ENCODE assay signal across 21 cellular contexts in the genomic region with DNA sequence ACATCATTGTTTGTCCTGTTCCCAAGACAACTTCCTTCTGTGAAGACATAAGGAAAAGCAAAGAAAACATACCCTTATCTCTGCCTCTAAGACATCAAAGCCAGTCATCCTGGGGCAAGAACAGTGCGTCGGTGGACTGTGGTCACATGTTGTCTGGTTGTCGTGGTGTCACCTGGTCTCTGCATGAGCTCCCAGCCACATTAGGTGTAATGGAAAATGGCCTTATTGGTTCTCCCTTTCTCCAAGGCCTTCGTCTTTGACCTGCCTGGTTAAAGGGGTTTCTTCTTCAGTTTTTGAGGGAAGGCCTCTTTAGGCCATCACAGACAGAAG. TPM values are rescaled to one million over a fixed set of nuclear protein-coding genes. Genes with fewer than 3 reads are reported as not detected.
DNase-seq lines count a peak whose midpoint lies in the region; ATAC-seq, FAIRE-seq and TF ChIP-seq lines count a peak whose summit lies in the region.
"Had no signal": no experiment of that assay in that cellular context is flagged by ENCODE, and none has a peak within 500 bp of the region (broad histone marks: within the 10 kb centered on the region; RNA-seq: fewer than 3 reads in every experiment).

No MANE protein-coding gene starts in this region.

- peaks cover 4% of the 10 kb centered on the region for H3F3A ChIP-seq in neural progenitor cell (ENCODE audit: low read depth)

- no peak for TF ChIP-seq CTCF in A549 (IDR thresholded peaks at IDR 0.05)
- no peak for TF ChIP-seq CTCF in astrocyte (IDR thresholded peaks at IDR 0.05; ENCODE audit: insufficient read depth, low read depth, low read length)
- no peak for TF ChIP-seq CTCF in neural progenitor cell (IDR thresholded peaks at IDR 0.05)

- in situ Hi-C loops in Caki2 (cut with HindIII; ENCODE audit: low pct_unique_long_range_greater_than_20kb, low sequenced_read_pairs), result no loop called here

- TF ChIP-seq POLR2A in A549 (IDR thresholded peaks at IDR 0.05; ENCODE audit: low read length), result no peak

- H3K27ac ChIP-seq in A549 (no peak overlapping the region), astrocyte (ENCODE audit: low read depth, low read length) (no peak overlapping the region), neural progenitor cell (no peak overlapping the region)
- H3K27ac ChIP-seq: breast epithelium, coronary artery, sigmoid colon, uterus had no signal

- no peak for TF ChIP-seq EP300 in A549 (IDR thresholded peaks at IDR 0.05)

- ATAC-seq in A549 (no peak), left colon (peak; percentile 57)
- ATAC-seq: WTC11 had no signal

- no peak for TF ChIP-seq RAD21 in A549 (conservative IDR thresholded peaks at IDR 0.05 in 1 of 2, IDR thresholded peaks at IDR 0.05 in 1 of 2)

- H3K9ac ChIP-seq in astrocyte (ENCODE audit: low read length), result no peak overlapping the region
- H3K9ac ChIP-seq in neural progenitor cell, result no peak overlapping the region

- H3K4me2 ChIP-seq in A549 (no peak overlapping the region), astrocyte (ENCODE audit: low read length) (no peak overlapping the region), neural progenitor cell (no peak overlapping the region)

- POLR2A ChIA-PET in A549 (lab: Yijun Ruan, JAX), result no interaction called here

- FAIRE-seq in A549 (lab: Jason Lieb, UNC), result no peak
- no peak for FAIRE-seq in astrocyte (lab: Jason Lieb, UNC)
- FAIRE-seq: GM18507 had no signal

- WGBS in A549 (ENCODE audit: missing lambda C conversion rate), result 90% methylated on average over 4 of the region's 4 CpGs

- no peak for DNase-seq in A549 (ENCODE audit: low read depth in 1 of 2, low spot score in 1 of 2)
- DNase-seq in Caki2 (ENCODE audit: low read depth), result peak; percentile 70
- DNase-seq in astrocyte (ENCODE audit: low read depth), result peak; percentile 16
- DNase-seq in left colon, result no peak
- DNase-seq in effector CD8-positive, alpha-beta T cell (lab: John Stamatoyannopoulos, UW), result no peak
- DNase-seq in neural progenitor cell (ENCODE audit: low spot score), result no peak
- DNase-seq in ureter (ENCODE audit: low spot score), result no peak
- DNase-seq in MV-4-11 (lab: John Stamatoyannopoulos, UW), result no peak
- DNase-seq: activated naive CD8-positive, alpha-beta T cell treated with anti-CD3 and anti-CD28 coated beads, Interleukin-2, amount 10 ng/mL, durations not matched to agents 7 days and 5 days; DMS153; H9; NCI-H1436 treated with DMSO at 0.1 percent for 48 hours; sigmoid colon; uterus had no signal

- H3K27ac Mint-ChIP-seq in astrocyte (ENCODE audit: unreplicated experiment) (no peak overlapping the region), neural progenitor cell (no peak overlapping the region)
- H3K27ac Mint-ChIP-seq: activated T-helper 1 cell treated with anti-CD3 and anti-CD28 coated beads, Interleukin-12 subunit alpha, Interleukin-12 subunit beta, Interleukin-2, Interleukin-4 antibody, amounts not matched to agents 30 ng/mL and 10 ng/mL and 1 ng/mL, durations not matched to agents 14 hours and 24 hours and 36 hours; H9; nephron; WTC11 had no signal

- no peak overlapping the region for H3K4me3 Mint-ChIP-seq in astrocyte (ENCODE audit: unreplicated experiment)
- no peak overlapping the region for H3K4me3 Mint-ChIP-seq in neural progenitor cell
- H3K4me3 Mint-ChIP-seq: activated naive CD8-positive, alpha-beta T cell treated with anti-CD3 and anti-CD28 coated beads, Interleukin-2, amount 10 ng/mL, durations not matched to agents 7 days and 5 days; activated T-helper 1 cell treated with anti-CD3 and anti-CD28 coated beads, Interleukin-12 subunit alpha, Interleukin-12 subunit beta, Interleukin-2, Interleukin-4 antibody, amounts not matched to agents 30 ng/mL and 10 ng/mL and 1 ng/mL, durations not matched to agents 14 hours and 24 hours and 36 hours; CD14-positive monocyte; H9; nephron; WTC11 had no signal

- H3K36me3 Mint-ChIP-seq in astrocyte (ENCODE audit: low read depth, unreplicated experiment) (peaks cover 4% of the 10 kb centered on the region), neural progenitor cell (no peaks in the 10 kb centered on the region)
- H3K36me3 Mint-ChIP-seq: WTC11 had no signal

- intact Hi-C loops in left colon (cut with DNase I, micrococcal nuclease), result no loop called here

- CTCF ChIA-PET in A549 (lab: Yijun Ruan, JAX), result interaction anchor here (0.6 to 1.7 kb wide), 5 partner anchors 8 to 86 kb away, joined by 3 to 4 read pairs (median 3); no protein-coding TSS in a partner anchor

- no peaks in the 10 kb centered on the region for H3K9me3 Mint-ChIP-seq in astrocyte (ENCODE audit: unreplicated experiment)
- H3K9me3 Mint-ChIP-seq in neural progenitor cell, result no peaks in the 10 kb centered on the region
- H3K9me3 Mint-ChIP-seq: activated naive CD8-positive, alpha-beta T cell treated with anti-CD3 and anti-CD28 coated beads, Interleukin-2, amount 10 ng/mL, durations not matched to agents 7 days and 5 days; activated T-helper 1 cell treated with anti-CD3 and anti-CD28 coated beads, Interleukin-12 subunit alpha, Interleukin-12 subunit beta, Interleukin-2, Interleukin-4 antibody, amounts not matched to agents 30 ng/mL and 10 ng/mL and 1 ng/mL, durations not matched to agents 14 hours and 24 hours and 36 hours; H9; nephron; WTC11 had no signal

- H4K20me1 ChIP-seq in astrocyte (ENCODE audit: insufficient read depth, low read length), result peaks cover 42% of the 10 kb centered on the region
- peaks cover 3% of the 10 kb centered on the region for H4K20me1 ChIP-seq in neural progenitor cell (ENCODE audit: low read depth)

- no peaks in the 10 kb centered on the region for H3K27me3 ChIP-seq in astrocyte (ENCODE audit: insufficient read depth, low read length)
- no peaks in the 10 kb centered on the region for H3K27me3 ChIP-seq in neural progenitor cell
- H3K27me3 ChIP-seq: breast epithelium, sigmoid colon, uterus had no signal

- H3K9me3 ChIP-seq in A549 (no peaks in the 10 kb centered on the region), astrocyte (ENCODE audit: insufficient read depth, low read depth, low read length) (no peaks in the 10 kb centered on the region), neural progenitor cell (ENCODE audit: low read depth) (no peaks in the 10 kb centered on the region)
- H3K9me3 ChIP-seq: breast epithelium, sigmoid colon, uterus had no signal

- H3K4me1 ChIP-seq in A549, result peaks cover 5% of the 10 kb centered on the region; the same call in 1 of the 3 replicates
- peaks cover 6% of the 10 kb centered on the region for H3K4me1 ChIP-seq in astrocyte (ENCODE audit: insufficient read depth, low read length)
- peaks cover 9% of the 10 kb centered on the region for H3K4me1 ChIP-seq in neural progenitor cell
- H3K4me1 ChIP-seq: breast epithelium, uterus had no signal

- H3K4me3 ChIP-seq in A549 (no peak overlapping the region), astrocyte (ENCODE audit: insufficient read depth, low read depth, low read length) (no peak overlapping the region), neural progenitor cell (no peak overlapping the region)
- H3K4me3 ChIP-seq: breast epithelium, coronary artery, sigmoid colon, uterus had no signal

- no peaks in the 10 kb centered on the region for H3K27me3 Mint-ChIP-seq in astrocyte (ENCODE audit: low read depth, unreplicated experiment)
- H3K27me3 Mint-ChIP-seq in neural progenitor cell (ENCODE audit: insufficient read depth, low read depth), result peaks cover 2% of the 10 kb centered on the region
- H3K27me3 Mint-ChIP-seq: activated naive CD8-positive, alpha-beta T cell treated with anti-CD3 and anti-CD28 coated beads, Interleukin-2, amount 10 ng/mL, durations not matched to agents 7 days and 5 days had no signal

- H3K36me3 ChIP-seq in astrocyte (ENCODE audit: insufficient read depth, low read length), result no peaks in the 10 kb centered on the region
- no peaks in the 10 kb centered on the region for H3K36me3 ChIP-seq in neural progenitor cell
- H3K36me3 ChIP-seq: breast epithelium, sigmoid colon, uterus had no signal

- H2AFZ ChIP-seq in astrocyte (ENCODE audit: low read depth, low read length) (no peak overlapping the region), neural progenitor cell (replicated peaks) (no peak overlapping the region)

- peaks cover 37% of the 10 kb centered on the region for H3K79me2 ChIP-seq in astrocyte (ENCODE audit: insufficient read depth, low read length)
- H3K79me2 ChIP-seq in neural progenitor cell (ENCODE audit: low read depth), result no peaks in the 10 kb centered on the region

- H3K4me1 Mint-ChIP-seq in astrocyte (ENCODE audit: low read depth, unreplicated experiment) (peaks cover 16% of the 10 kb centered on the region), neural progenitor cell (peaks cover 11% of the 10 kb centered on the region)

TF ChIP-seq in A549, 52 proteins besides CTCF, POLR2A, EP300 and RAD21:
- TF ChIP-seq, protein P1, sequence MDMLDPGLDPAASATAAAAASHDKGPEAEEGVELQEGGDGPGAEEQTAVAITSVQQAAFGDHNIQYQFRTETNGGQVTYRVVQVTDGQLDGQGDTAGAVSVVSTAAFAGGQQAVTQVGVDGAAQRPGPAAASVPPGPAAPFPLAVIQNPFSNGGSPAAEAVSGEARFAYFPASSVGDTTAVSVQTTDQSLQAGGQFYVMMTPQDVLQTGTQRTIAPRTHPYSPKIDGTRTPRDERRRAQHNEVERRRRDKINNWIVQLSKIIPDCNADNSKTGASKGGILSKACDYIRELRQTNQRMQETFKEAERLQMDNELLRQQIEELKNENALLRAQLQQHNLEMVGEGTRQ (IDR thresholded peaks at IDR 0.05), result 0 out of 2 replicates have a peak, but pooled peaks have one; percentile 5
- no peak for TF ChIP-seq HOXB13 (CRISPR knock-in tag; IDR thresholded peaks at IDR 0.05; ENCODE audit: low read depth)
- TF ChIP-seq, protein P2, sequence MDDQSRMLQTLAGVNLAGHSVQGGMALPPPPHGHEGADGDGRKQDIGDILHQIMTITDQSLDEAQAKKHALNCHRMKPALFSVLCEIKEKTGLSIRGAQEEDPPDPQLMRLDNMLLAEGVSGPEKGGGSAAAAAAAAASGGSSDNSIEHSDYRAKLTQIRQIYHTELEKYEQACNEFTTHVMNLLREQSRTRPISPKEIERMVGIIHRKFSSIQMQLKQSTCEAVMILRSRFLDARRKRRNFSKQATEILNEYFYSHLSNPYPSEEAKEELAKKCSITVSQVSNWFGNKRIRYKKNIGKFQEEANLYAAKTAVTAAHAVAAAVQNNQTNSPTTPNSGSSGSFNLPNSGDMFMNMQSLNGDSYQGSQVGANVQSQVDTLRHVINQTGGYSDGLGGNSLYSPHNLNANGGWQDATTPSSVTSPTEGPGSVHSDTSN (IDR thresholded peaks at IDR 0.05), result no peak
- no peak for TF ChIP-seq CEBPB (IDR thresholded peaks at IDR 0.05)
TF ChIP-seq in A549: peak in this region for 1.

RNA-seq across cellular contexts. Expression of a gene that starts 17.7 kb away (rescaled TPM):
- polyA plus RNA-seq in A549 (2011; rRNA removed) (14.6 and 16.0 TPM in 2 replicates), A549 (2017; fragmentation: RNase III; extraction: RNeasy Plus Mini Kit Qiagen cat#74134 plus additional on column Dnase treatment) (8.2 to 9.5 TPM (median 8.6 TPM) in 3 replicates)
- 5.4 and 6.3 TPM in 2 replicates for polyA plus RNA-seq in A549 (2012; cell fraction: cytosol; rRNA removed)
- polyA plus RNA-seq in A549 (2012; cell fraction: nucleus; rRNA removed), result 10.1 and 15.6 TPM in 2 replicates
- polyA minus RNA-seq in A549 (2011; rRNA and poly(A)+ RNA removed), result 9.6 and 12.8 TPM in 2 replicates
- total RNA-seq in Caki2 (2014; rRNA removed; shearing (Covaris generic); ENCODE audit: low replicate concordance), result 3.2 and 6.2 TPM in 2 replicates
- total RNA-seq in astrocyte (14.4 and 18.8 TPM in 2 replicates), left colon (10 to 100 TPM; 15.0 to 16.2 TPM), neural progenitor cell (ENCODE audit: low replicate concordance) (28.3 and 36.0 TPM in 2 replicates), ureter (36.3 TPM)

Comparison
In these comparisons a context has a peak if more than half of its experiments do, and no peak if none do; other contexts are left out.
1. DNase-seq: peak in Caki2 (single experiment) and astrocyte (single experiment); none in A549 (0 of 2), left colon (0 of 2), effector CD8-positive, alpha-beta T cell (single experiment), neural progenitor cell (single experiment), ureter (single experiment) and MV-4-11 (single experiment).